In genomic region chr13:22055259-22055658, GRCh38 we compare ENCODE assay signal across 22 cellular contexts.
DNase-seq lines count a peak whose midpoint lies in the region; ATAC-seq and TF ChIP-seq lines count a peak whose summit lies in the region.
"Had no signal": no experiment of that assay in that cellular context is flagged by ENCODE, and none has a peak within 500 bp of the region (broad histone marks: within the 10 kb centered on the region; RNA-seq: fewer than 3 reads in every experiment).

No MANE protein-coding gene starts in this region.

- H3K36me3 ChIP-seq in esophagus muscularis mucosa, result no peaks in the 10 kb centered on the region

- peak overlapping the region; percentile 9 for H3K27ac Mint-ChIP-seq in activated naive CD4-positive, alpha-beta T cell treated with anti-CD3 and anti-CD28 coated beads, Interleukin-2, amount 50 U/mL, for 24 hours
- H3K27ac Mint-ChIP-seq in T-helper 17 cell, result peak overlapping the region; percentile 1

- H3K9me3 ChIP-seq in T-helper 17 cell (ENCODE audit: control insufficient read depth, low read length, poor library complexity, severe bottlenecking) (no peaks in the 10 kb centered on the region), esophagus muscularis mucosa (no peaks in the 10 kb centered on the region)

- H3K4me1 Mint-ChIP-seq in activated naive CD4-positive, alpha-beta T cell treated with anti-CD3 and anti-CD28 coated beads, Interleukin-2, amount 50 U/mL, for 24 hours, result peaks cover 42% of the 10 kb centered on the region
- H3K4me1 Mint-ChIP-seq in T-helper 17 cell, result peaks cover 49% of the 10 kb centered on the region

- TF ChIP-seq CTCF in esophagus muscularis mucosa (IDR thresholded peaks at IDR 0.05) (no peak), omental fat pad (IDR thresholded peaks at IDR 0.05) (no peak)

- peaks cover 10% of the 10 kb centered on the region for H3K9me3 Mint-ChIP-seq in activated naive CD4-positive, alpha-beta T cell treated with anti-CD3 and anti-CD28 coated beads, Interleukin-2, amount 50 U/mL, for 24 hours

- intact Hi-C loops in esophagus muscularis mucosa (cut with DNase I), result no loop called here

- H3K27me3 Mint-ChIP-seq in activated naive CD4-positive, alpha-beta T cell treated with anti-CD3 and anti-CD28 coated beads, Interleukin-2, amount 50 U/mL, for 24 hours, result no peaks in the 10 kb centered on the region
- no peaks in the 10 kb centered on the region for H3K27me3 Mint-ChIP-seq in T-helper 17 cell

- no peaks in the 10 kb centered on the region for H3K36me3 Mint-ChIP-seq in activated naive CD4-positive, alpha-beta T cell treated with anti-CD3 and anti-CD28 coated beads, Interleukin-2, amount 50 U/mL, for 24 hours
- no peaks in the 10 kb centered on the region for H3K36me3 Mint-ChIP-seq in T-helper 17 cell (ENCODE audit: low read depth)

- H3K27ac ChIP-seq in esophagus muscularis mucosa (replicated peaks in 1 of 4), result no peak overlapping the region
- H3K27ac ChIP-seq: 22Rv1, HL-60, PC-9, RWPE1 had no signal

- ATAC-seq in T-helper 17 cell (no peak), omental fat pad (ENCODE audit: low FRiP score) (peak; percentile 21), GM19324 (IDR thresholded peaks at IDR 0.05; ENCODE audit: low FRiP score, unreplicated experiment) (no peak)
- ATAC-seq: K562 had no signal

- 52% methylated on average over 5 of the region's 5 CpGs for WGBS in esophagus muscularis mucosa

- peak overlapping the region; percentile 1 for H3K4me3 Mint-ChIP-seq in activated naive CD4-positive, alpha-beta T cell treated with anti-CD3 and anti-CD28 coated beads, Interleukin-2, amount 50 U/mL, for 24 hours
- peak overlapping the region; percentile 28 for H3K4me3 Mint-ChIP-seq in T-helper 17 cell

- H3K4me1 ChIP-seq in esophagus muscularis mucosa, result no peaks in the 10 kb centered on the region

- TF ChIP-seq POLR2A in esophagus muscularis mucosa (IDR thresholded peaks at IDR 0.05; ENCODE audit: low read depth), result no peak

- no peak for DNase-seq in activated naive CD4-positive, alpha-beta T cell (lab: John Stamatoyannopoulos, UW)
- DNase-seq in T-helper 17 cell (no peak), esophagus muscularis mucosa (ENCODE audit: extremely low spot score) (peak; percentile 50), omental fat pad (ENCODE audit: low spot score) (no peak), HK-2 (ENCODE audit: unreplicated experiment) (no peak), mucosa of gallbladder (ENCODE audit: low spot score) (no peak)
- DNase-seq: DMS153, DND-41, Kasumi-1, MV-4-11, NCI-H1105, NCI-H146, NCI-H1930, NCI-H526 treated with DMSO at 0.1 percent for 48 hours, PC-9, SHP77 had no signal

- no peaks in the 10 kb centered on the region for H3K27me3 ChIP-seq in esophagus muscularis mucosa

- TF ChIP-seq EP300 in esophagus muscularis mucosa (IDR thresholded peaks at IDR 0.05), result no peak

- H3K4me3 ChIP-seq in esophagus muscularis mucosa, result no peak overlapping the region
- H3K4me3 ChIP-seq: K562, PC-9 had no signal
